Comparison of ENCODE assay signal across 8 cellular contexts in genomic region chr17:15651583-15652110, GRCh38. TPM values are rescaled to one million over a fixed set of nuclear protein-coding genes. Genes with fewer than 3 reads are reported as not detected.
A peak's percentile ranks its signal among the peaks of the same experiment; 100 is the strongest.
DNase-seq lines count a peak whose midpoint lies in the region; ATAC-seq and TF ChIP-seq lines count a peak whose summit lies in the region.

No MANE protein-coding gene starts in this region.

- H3K4me1 ChIP-seq in ascending aorta, result peaks cover 0 to 13% of the 10 kb centered on the region in 2 donors

- H3K36me3 ChIP-seq in ascending aorta, result no peaks in the 10 kb centered on the region

- H3K27me3 Mint-ChIP-seq in progenitor cell of endocrine pancreas, result no peaks in the 10 kb centered on the region

- no peaks in the 10 kb centered on the region for H3K9me3 ChIP-seq in ascending aorta

- peak overlapping the region; percentile 67 to 74 for H3K27ac ChIP-seq in ascending aorta

- peak overlapping the region; percentile 70 to 71 for H3K4me3 ChIP-seq in ascending aorta

- TF ChIP-seq CTCF in ascending aorta (IDR thresholded peaks at IDR 0.05), result no peak
- TF ChIP-seq CTCF in progenitor cell of endocrine pancreas (IDR thresholded peaks at IDR 0.05; ENCODE audit: unreplicated experiment), result no peak

- intact Hi-C loops in ascending aorta (cut with DNase I), result loop anchor here (2.0 to 5.0 kb wide), 2 partner anchors 36 to 47 kb away; partner anchors contain the start of gene ZNF286A
- intact Hi-C loops in left ventricle myocardium superior (cut with micrococcal nuclease), result no loop called here

- ATAC-seq in left ventricle myocardium superior (peak; percentile 95), GM19324 (IDR thresholded peaks at IDR 0.05; ENCODE audit: low FRiP score, unreplicated experiment) (no peak)

- H3K4me3 Mint-ChIP-seq in progenitor cell of endocrine pancreas (ENCODE audit: low read depth), result no peak overlapping the region

- H3K27ac Mint-ChIP-seq in progenitor cell of endocrine pancreas, result peak overlapping the region; percentile 41

- no peaks in the 10 kb centered on the region for H3K9me3 Mint-ChIP-seq in progenitor cell of endocrine pancreas (ENCODE audit: low read depth)

- no peaks in the 10 kb centered on the region for H3K27me3 ChIP-seq in ascending aorta

- H3K36me3 Mint-ChIP-seq in progenitor cell of endocrine pancreas (ENCODE audit: insufficient read depth), result peaks cover 6% of the 10 kb centered on the region

- peak in 13 of 14 donors; percentile 8 to 87 (median 60) for DNase-seq in C1 segment of cervical spinal cord (lab: John Stamatoyannopoulos, UW)
- peak; percentile 13 for DNase-seq in GM19238 (ENCODE audit: insufficient read length, low spot score)
- peak; percentile 99 for DNase-seq in HS-27A (ENCODE audit: low read depth)
- peak; percentile 98 for DNase-seq in NOMO-1 treated with DMSO at 0.1 percent for 48 hours (lab: John Stamatoyannopoulos, UW; ENCODE audit: unreplicated experiment)
- peak; percentile 90 to 97 for DNase-seq in ascending aorta (ENCODE audit: low spot score in 2 of 2)
- DNase-seq in left ventricle myocardium superior, result peak; percentile 97
- DNase-seq in progenitor cell of endocrine pancreas (ENCODE audit: low spot score, unreplicated experiment), result no peak

- H3K4me1 Mint-ChIP-seq in progenitor cell of endocrine pancreas (ENCODE audit: low read depth), result peaks cover 36% of the 10 kb centered on the region

RNA-seq across cellular contexts. Expression of gene FBXW10B, which starts 32.1 kb away (rescaled TPM):
- total RNA-seq in ascending aorta (not detected), left ventricle myocardium superior (0.35 TPM), progenitor cell of endocrine pancreas (0.69 and 0.81 TPM in 2 replicates)

RNA-seq across cellular contexts. Expression of gene TRIM16, which starts 32.5 kb away (rescaled TPM):
- total RNA-seq in ascending aorta (22.0 TPM), left ventricle myocardium superior (24.9 TPM), progenitor cell of endocrine pancreas (25.0 and 28.0 TPM in 2 replicates)

RNA-seq across cellular contexts. Expression of gene ZNF286A, which starts 47.9 kb away (rescaled TPM):
- total RNA-seq in ascending aorta (42.3 TPM), left ventricle myocardium superior (12.5 TPM), progenitor cell of endocrine pancreas (97.0 and 98.0 TPM in 2 replicates)
